ENCODE assay signal across 8 cellular contexts in genomic region chr1:87684194-87684593, GRCh38.
DNase-seq lines count a peak whose midpoint lies in the region; ATAC-seq and TF ChIP-seq lines count a peak whose summit lies in the region.

No MANE protein-coding gene starts in this region.

- H3K27me3 Mint-ChIP-seq in HFFc6 (ENCODE audit: insufficient read depth), result peaks cover 2% of the 10 kb centered on the region; the same call in 1 of the 2 replicates

- peak overlapping the region; percentile 51 for H3K4me3 ChIP-seq in WERI-Rb-1 (ENCODE audit: low read depth, low read length)

- H3K27ac ChIP-seq in WERI-Rb-1, result peak overlapping the region; percentile 84

- intact Hi-C loops in left cardiac atrium (cut with DNase I), result loop anchor here in 1 of 2 donors (10.0 kb wide), 1 partner anchor 349 kb away; no protein-coding TSS in a partner anchor

- peak; percentile 62 to 79 for ATAC-seq in left cardiac atrium
- no peak for ATAC-seq in GM21619 (IDR thresholded peaks at IDR 0.05; ENCODE audit: unreplicated experiment)
- no peak for ATAC-seq in GM19395 (IDR thresholded peaks at IDR 0.05; ENCODE audit: unreplicated experiment)

- H3K4me1 Mint-ChIP-seq in HFFc6 (ENCODE audit: low read depth), result peaks cover 13% of the 10 kb centered on the region; the same call in 1 of the 2 replicates

- H3K9me3 ChIP-seq in WERI-Rb-1 (ENCODE audit: severe bottlenecking), result peaks cover 2% of the 10 kb centered on the region

- no peaks in the 10 kb centered on the region for H3K27me3 ChIP-seq in WERI-Rb-1 (ENCODE audit: insufficient read depth, low read depth, severe bottlenecking)

- peak overlapping the region; percentile 55; the same call in 1 of the 2 replicates for H3K27ac Mint-ChIP-seq in HFFc6

- no peak for DNase-seq in HFFc6
- peak; percentile 56 for DNase-seq in WERI-Rb-1
- peak; percentile 23 for DNase-seq in left cardiac atrium
- peak; percentile 39 for DNase-seq in renal cortical epithelial cell (ENCODE audit: low read depth)
- no peak for DNase-seq in activated gamma-delta T cell treated with Interleukin-2 at 50 U/mL for 16 hours
- no peak for DNase-seq in NCI-H1694 (lab: John Stamatoyannopoulos, UW)

- H3K9me3 Mint-ChIP-seq in HFFc6, result no peaks in the 10 kb centered on the region

- H3K36me3 Mint-ChIP-seq in HFFc6 (ENCODE audit: low read depth), result no peaks in the 10 kb centered on the region

- H3K4me3 Mint-ChIP-seq in HFFc6, result peak overlapping the region; percentile 85

- no peaks in the 10 kb centered on the region for H3K36me3 ChIP-seq in WERI-Rb-1

- TF ChIP-seq CTCF in HFFc6 (IDR thresholded peaks at IDR 0.05), result no peak
- no peak for TF ChIP-seq CTCF in WERI-Rb-1 (IDR thresholded peaks at IDR 0.05; ENCODE audit: low read depth, low read length)

Comparison
In these comparisons a context has a peak if more than half of its experiments do, and no peak if none do; other contexts are left out.
1. DNase-seq: peak in WERI-Rb-1 (single experiment), left cardiac atrium (single experiment) and renal cortical epithelial cell (single experiment); none in HFFc6 (single experiment), activated gamma-delta T cell treated with Interleukin-2 at 50 U/mL for 16 hours (single experiment) and NCI-H1694 (single experiment).
2. ATAC-seq: peak in left cardiac atrium (2 of 2); none in GM21619 (single experiment) and GM19395 (single experiment).